ENCODE assay signal across 1 cellular context in genomic region chr22:39028281-39028680, GRCh38.
TF ChIP-seq lines count a peak whose summit lies in the region.

No MANE protein-coding gene starts in this region.

TF ChIP-seq in WTC11, 78 proteins besides CTCF, POLR2A, EP300 and RAD21:
- TF ChIP-seq, protein P1, sequence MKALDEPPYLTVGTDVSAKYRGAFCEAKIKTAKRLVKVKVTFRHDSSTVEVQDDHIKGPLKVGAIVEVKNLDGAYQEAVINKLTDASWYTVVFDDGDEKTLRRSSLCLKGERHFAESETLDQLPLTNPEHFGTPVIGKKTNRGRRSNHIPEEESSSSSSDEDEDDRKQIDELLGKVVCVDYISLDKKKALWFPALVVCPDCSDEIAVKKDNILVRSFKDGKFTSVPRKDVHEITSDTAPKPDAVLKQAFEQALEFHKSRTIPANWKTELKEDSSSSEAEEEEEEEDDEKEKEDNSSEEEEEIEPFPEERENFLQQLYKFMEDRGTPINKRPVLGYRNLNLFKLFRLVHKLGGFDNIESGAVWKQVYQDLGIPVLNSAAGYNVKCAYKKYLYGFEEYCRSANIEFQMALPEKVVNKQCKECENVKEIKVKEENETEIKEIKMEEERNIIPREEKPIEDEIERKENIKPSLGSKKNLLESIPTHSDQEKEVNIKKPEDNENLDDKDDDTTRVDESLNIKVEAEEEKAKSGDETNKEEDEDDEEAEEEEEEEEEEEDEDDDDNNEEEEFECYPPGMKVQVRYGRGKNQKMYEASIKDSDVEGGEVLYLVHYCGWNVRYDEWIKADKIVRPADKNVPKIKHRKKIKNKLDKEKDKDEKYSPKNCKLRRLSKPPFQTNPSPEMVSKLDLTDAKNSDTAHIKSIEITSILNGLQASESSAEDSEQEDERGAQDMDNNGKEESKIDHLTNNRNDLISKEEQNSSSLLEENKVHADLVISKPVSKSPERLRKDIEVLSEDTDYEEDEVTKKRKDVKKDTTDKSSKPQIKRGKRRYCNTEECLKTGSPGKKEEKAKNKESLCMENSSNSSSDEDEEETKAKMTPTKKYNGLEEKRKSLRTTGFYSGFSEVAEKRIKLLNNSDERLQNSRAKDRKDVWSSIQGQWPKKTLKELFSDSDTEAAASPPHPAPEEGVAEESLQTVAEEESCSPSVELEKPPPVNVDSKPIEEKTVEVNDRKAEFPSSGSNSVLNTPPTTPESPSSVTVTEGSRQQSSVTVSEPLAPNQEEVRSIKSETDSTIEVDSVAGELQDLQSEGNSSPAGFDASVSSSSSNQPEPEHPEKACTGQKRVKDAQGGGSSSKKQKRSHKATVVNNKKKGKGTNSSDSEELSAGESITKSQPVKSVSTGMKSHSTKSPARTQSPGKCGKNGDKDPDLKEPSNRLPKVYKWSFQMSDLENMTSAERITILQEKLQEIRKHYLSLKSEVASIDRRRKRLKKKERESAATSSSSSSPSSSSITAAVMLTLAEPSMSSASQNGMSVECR (CRISPR knock-in tag; IDR thresholded peaks at IDR 0.05; ENCODE audit: borderline replicate concordance), result no peak
- TF ChIP-seq NFATC4 (CRISPR knock-in tag; IDR thresholded peaks at IDR 0.05), result no peak
